8 cellular contexts compared by ENCODE assay signal in genomic region chr19:9818175-9818733, GRCh38. TPM values are rescaled to one million over a fixed set of nuclear protein-coding genes. Genes with fewer than 3 reads are reported as not detected.
DNase-seq lines count a peak whose midpoint lies in the region; ATAC-seq and TF ChIP-seq lines count a peak whose summit lies in the region.

No MANE protein-coding gene starts in this region.

- H3K4me1 Mint-ChIP-seq in GM23338 = peaks cover 14% of the 10 kb centered on the region; the same call in 2 of the 3 replicates
- peaks cover 16% of the 10 kb centered on the region for H3K4me1 Mint-ChIP-seq in T-helper 17 cell

- H3K27me3 Mint-ChIP-seq in GM23338 (ENCODE audit: insufficient read depth, low read depth, poor library complexity) (peaks cover 6% of the 10 kb centered on the region), T-helper 17 cell (no peaks in the 10 kb centered on the region)

- TF ChIP-seq CTCF in GM23338 (conservative IDR thresholded peaks at IDR 0.05; ENCODE audit: low read depth in 2 of 2) (no peak), fibroblast of villous mesenchyme (IDR thresholded peaks at IDR 0.05; ENCODE audit: insufficient read depth, low read depth, low read length) (no peak)

- peaks cover 51% of the 10 kb centered on the region for H3K79me2 ChIP-seq in GM23338 (replicated peaks; ENCODE audit: insufficient read depth)

- peak overlapping the region; percentile 97 for H3K4me2 ChIP-seq in GM23338

- H3K9me3 ChIP-seq in T-helper 17 cell (ENCODE audit: control insufficient read depth, low read length, poor library complexity, severe bottlenecking) = no peaks in the 10 kb centered on the region

- H3K4me3 ChIP-seq in GM23338 (peak overlapping the region; percentile 98), fibroblast of villous mesenchyme (ENCODE audit: low read depth, low read length) (peak overlapping the region; percentile 92), skeletal muscle cell (ENCODE audit: low read depth, low read length) (peak overlapping the region; percentile 100)

- peaks cover 21% of the 10 kb centered on the region; the same call in 2 of the 3 replicates for H3K9me3 Mint-ChIP-seq in GM23338

- H2AFZ ChIP-seq in GM23338 = peak overlapping the region; percentile 99

- peaks cover 10% of the 10 kb centered on the region; the same call in 1 of the 2 replicates for H3F3A ChIP-seq in GM23338 (replicated peaks; ENCODE audit: low read depth)

- ATAC-seq in GM23338 = peak; percentile 7
- ATAC-seq in T-helper 17 cell = no peak
- ATAC-seq in GM18873 (IDR thresholded peaks at IDR 0.05; ENCODE audit: low FRiP score, unreplicated experiment) = no peak

- H3K27ac ChIP-seq in GM23338 (ENCODE audit: low read depth) = peak overlapping the region; percentile 99

- H3K9me2 ChIP-seq in GM23338 (ENCODE audit: insufficient read depth) = no peaks in the 10 kb centered on the region

- peaks cover 8% of the 10 kb centered on the region for H4K20me1 ChIP-seq in GM23338 (replicated peaks; ENCODE audit: insufficient read depth)

- H3K36me3 ChIP-seq in GM23338 (ENCODE audit: insufficient read depth) = peaks cover 10% of the 10 kb centered on the region; the same call in 1 of the 2 replicates

- DNase-seq in GM23338 (ENCODE audit: low spot score) (no peak), T-helper 17 cell (no peak), fibroblast of villous mesenchyme (ENCODE audit: low read depth) (no peak), skeletal muscle cell (ENCODE audit: low read depth) (no peak), DMS79 (lab: John Stamatoyannopoulos, UW) (no peak), NCI-H2029 (lab: John Stamatoyannopoulos, UW) (no peak), MV-4-11 (lab: John Stamatoyannopoulos, UW) (no peak)

- H3K4me1 ChIP-seq in GM23338 (ENCODE audit: insufficient read depth) = peaks cover 12% of the 10 kb centered on the region

- H3K4me3 Mint-ChIP-seq in GM23338 (peak overlapping the region; percentile 90), T-helper 17 cell (peak overlapping the region; percentile 90)

- H3K27ac Mint-ChIP-seq in GM23338 (peak overlapping the region; percentile 97), T-helper 17 cell (peak overlapping the region; percentile 86)

- peaks cover 33% of the 10 kb centered on the region for H3K36me3 Mint-ChIP-seq in GM23338 (ENCODE audit: low read depth)
- H3K36me3 Mint-ChIP-seq in T-helper 17 cell (ENCODE audit: low read depth) = peaks cover 2% of the 10 kb centered on the region

- H3K27me3 ChIP-seq in GM23338 (ENCODE audit: insufficient read depth) = no peaks in the 10 kb centered on the region

TF ChIP-seq in GM23338, 12 proteins besides CTCF, POLR2A, EP300 and RAD21 (continues in another document):
- TF ChIP-seq ETS1 (IDR thresholded peaks at IDR 0.05) (no peak), ZNF114 (CRISPR knock-in tag; IDR thresholded peaks at IDR 0.05) (no peak), REST (IDR thresholded peaks at IDR 0.05; ENCODE audit: unreplicated experiment) (no peak), EZH2phosphoT487 (IDR thresholded peaks at IDR 0.05; ENCODE audit: unreplicated experiment) (no peak), POLR2AphosphoS5 (IDR thresholded peaks at IDR 0.05; ENCODE audit: low read depth) (no peak), ZNF331 (CRISPR knock-in tag; IDR thresholded peaks at IDR 0.05; ENCODE audit: low read depth) (no peak), EZH2 (IDR thresholded peaks at IDR 0.05; ENCODE audit: low read depth, unreplicated experiment) (no peak), NANOG (IDR thresholded peaks at IDR 0.05; ENCODE audit: borderline replicate concordance) (no peak), STAT1 (IDR thresholded peaks at IDR 0.05; ENCODE audit: unreplicated experiment) (no peak), JUNB (IDR thresholded peaks at IDR 0.05; ENCODE audit: unreplicated experiment) (no peak)

RNA-seq across cellular contexts. Expression of gene FBXL12, which starts 0.6 kb away (rescaled TPM):
- total RNA-seq in GM23338 (2014; rRNA removed; shearing (Covaris generic)) = 25.4 and 32.8 TPM in 2 replicates
- 23.5 and 24.1 TPM in 2 replicates for polyA plus RNA-seq in GM23338 (2016; fragmentation: Nextera tagmentation; extraction: Ambion mirVana)
- total RNA-seq in T-helper 17 cell (10 to 100 TPM; 33.5 to 34.4 TPM), fibroblast of villous mesenchyme (21.6 and 26.7 TPM in 2 replicates)

RNA-seq across cellular contexts. Expression of gene UBL5, which starts 9.5 kb away (rescaled TPM):
- 304 and 484 TPM in 2 replicates for total RNA-seq in GM23338 (2014; rRNA removed; shearing (Covaris generic))
- 1,371 and 1,518 TPM in 2 replicates for polyA plus RNA-seq in GM23338 (2016; fragmentation: Nextera tagmentation; extraction: Ambion mirVana)
- 100 to 1,000 TPM; 202 to 207 TPM for total RNA-seq in T-helper 17 cell
- 126 and 197 TPM in 2 replicates for total RNA-seq in fibroblast of villous mesenchyme

RNA-seq across cellular contexts. Expression of gene PIN1, which starts 16.9 kb away (rescaled TPM):
- 102 and 127 TPM in 2 replicates for total RNA-seq in GM23338 (2014; rRNA removed; shearing (Covaris generic))
- polyA plus RNA-seq in GM23338 (2016; fragmentation: Nextera tagmentation; extraction: Ambion mirVana) = 112 and 127 TPM in 2 replicates
- total RNA-seq in T-helper 17 cell = 10 to 100 TPM; 42.3 to 55.2 TPM
- total RNA-seq in fibroblast of villous mesenchyme = 76.0 and 87.9 TPM in 2 replicates

RNA-seq across cellular contexts. Expression of gene ZNF846, which starts 49.7 kb away (rescaled TPM):
- 4.2 and 14.8 TPM in 2 replicates for total RNA-seq in GM23338 (2014; rRNA removed; shearing (Covaris generic))
- polyA plus RNA-seq in GM23338 (2016; fragmentation: Nextera tagmentation; extraction: Ambion mirVana) = 6.0 and 7.6 TPM in 2 replicates
- total RNA-seq in T-helper 17 cell (10 to 100 TPM in 1 of 2 donors, 1 to 10 TPM in 1; 3.9 to 12.0 TPM), fibroblast of villous mesenchyme (7.7 and 10.8 TPM in 2 replicates)
